In the genomic region with DNA sequence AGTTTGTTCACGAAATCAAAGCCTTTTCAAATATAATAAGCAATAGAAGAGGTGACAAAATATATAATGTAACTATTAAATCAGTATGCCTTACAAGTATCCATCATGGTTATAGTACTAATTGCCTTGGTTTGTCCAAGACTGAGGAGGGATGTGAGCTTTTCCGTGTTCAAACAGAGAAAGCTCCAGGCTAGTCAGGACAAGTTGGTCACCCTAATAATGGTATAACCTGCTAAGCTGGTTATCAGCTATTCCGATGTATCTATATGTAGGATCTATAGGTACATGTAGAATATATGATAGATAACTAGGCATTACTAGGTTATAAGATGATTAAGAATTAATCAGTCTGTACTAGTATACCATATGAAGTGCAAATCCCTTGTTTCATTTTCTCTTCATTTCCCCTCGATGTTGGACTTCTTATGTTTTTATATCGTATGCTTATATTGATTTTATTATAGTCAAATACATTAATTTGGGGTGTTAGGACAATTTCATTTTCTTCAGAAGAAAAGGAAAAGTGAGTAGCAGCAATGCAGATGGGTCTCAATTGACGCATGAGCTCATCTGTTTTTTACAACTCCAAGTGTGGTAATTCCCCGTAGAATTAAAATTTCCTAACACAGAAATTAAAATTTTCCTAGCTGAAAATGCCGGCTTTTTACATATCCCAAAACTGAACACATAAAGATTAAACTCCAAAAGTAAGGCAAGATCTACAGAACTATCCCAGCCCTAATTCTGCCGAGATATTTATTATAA, we compare ENCODE assay signal across 15 cellular contexts.
"Had no signal": no experiment of that assay in that cellular context is flagged by ENCODE, and none has a peak within 500 bp of the region (broad histone marks: within the 10 kb centered on the region; RNA-seq: fewer than 3 reads in every experiment).

No MANE protein-coding gene starts in this region.

- H3K27me3 Mint-ChIP-seq: activated T-helper 17 cell treated with anti-CD3 and anti-CD28 coated beads, Interleukin-2, amount 50 U/mL, for 72 hours; stimulated activated naive CD8-positive, alpha-beta T cell treated with anti-CD3 and anti-CD28 coated beads, Interleukin-15, Interleukin-2, amounts not matched to agents 100 ng/mL and 50 ng/mL, for 24 hours had no signal

- H3K9me3 Mint-ChIP-seq: activated naive CD4-positive, alpha-beta T cell treated with anti-CD3 and anti-CD28 coated beads, Interleukin-2, amount 50 U/mL, for 72 hours; activated T-helper 17 cell treated with anti-CD3 and anti-CD28 coated beads, Interleukin-2, amount 50 U/mL, for 72 hours; natural killer cell; stimulated activated naive CD8-positive, alpha-beta T cell treated with anti-CD3 and anti-CD28 coated beads, Interleukin-15, Interleukin-2, amounts not matched to agents 100 ng/mL and 50 ng/mL, for 24 hours had no signal

- H3K4me3 ChIP-seq: adrenal gland, lung, tibial artery had no signal

- H3K9me3 ChIP-seq: adrenal gland, tibial artery had no signal

- ATAC-seq: activated naive CD4-positive, alpha-beta T cell treated with anti-CD3 and anti-CD28 coated beads, Interleukin-2, amount 50 U/mL, for 72 hours; activated T-helper 17 cell treated with anti-CD3 and anti-CD28 coated beads, Interleukin-2, amount 50 U/mL, for 72 hours; natural killer cell had no signal

- DNase-seq: activated CD4-positive, alpha-beta T cell treated with anti-CD3 and anti-CD28 coated beads for 1 hour; activated T-cell treated with anti-CD3 and anti-CD28 coated beads, Interleukin-2, amount 50 U/mL, for 1 hour; adrenal gland; erythroblast; islet precursor cell; midbrain; natural killer cell; stimulated activated CD4-positive, alpha-beta T cell treated with anti-CD3 and anti-CD28 coated beads, Interleukin-12 subunit alpha, Interleukin-12 subunit beta, amount 100 ng/mL, for 4 hours; T-helper 1 cell; tibial artery; WERI-Rb-1 had no signal

- H3K27ac ChIP-seq: adrenal gland, tibial artery, WERI-Rb-1 had no signal

- H3K4me1 ChIP-seq: tibial artery had no signal

- H3K4me3 Mint-ChIP-seq: activated T-helper 17 cell treated with anti-CD3 and anti-CD28 coated beads, Interleukin-2, amount 50 U/mL, for 72 hours; natural killer cell; stimulated activated naive CD8-positive, alpha-beta T cell treated with anti-CD3 and anti-CD28 coated beads, Interleukin-15, Interleukin-2, amounts not matched to agents 100 ng/mL and 50 ng/mL, for 24 hours had no signal

- H3K36me3 Mint-ChIP-seq: activated naive CD4-positive, alpha-beta T cell treated with anti-CD3 and anti-CD28 coated beads, Interleukin-2, amount 50 U/mL, for 72 hours; natural killer cell had no signal

- H3K27me3 ChIP-seq: adrenal gland, tibial artery had no signal

- H3K27ac Mint-ChIP-seq: activated naive CD4-positive, alpha-beta T cell treated with anti-CD3 and anti-CD28 coated beads, Interleukin-2, amount 50 U/mL, for 72 hours; activated T-helper 17 cell treated with anti-CD3 and anti-CD28 coated beads, Interleukin-2, amount 50 U/mL, for 72 hours; natural killer cell; stimulated activated naive CD8-positive, alpha-beta T cell treated with anti-CD3 and anti-CD28 coated beads, Interleukin-15, Interleukin-2, amounts not matched to agents 100 ng/mL and 50 ng/mL, for 24 hours had no signal

- H3K36me3 ChIP-seq: adrenal gland, tibial artery, WERI-Rb-1 had no signal
